1 cellular context compared by ENCODE assay signal in the genomic region with DNA sequence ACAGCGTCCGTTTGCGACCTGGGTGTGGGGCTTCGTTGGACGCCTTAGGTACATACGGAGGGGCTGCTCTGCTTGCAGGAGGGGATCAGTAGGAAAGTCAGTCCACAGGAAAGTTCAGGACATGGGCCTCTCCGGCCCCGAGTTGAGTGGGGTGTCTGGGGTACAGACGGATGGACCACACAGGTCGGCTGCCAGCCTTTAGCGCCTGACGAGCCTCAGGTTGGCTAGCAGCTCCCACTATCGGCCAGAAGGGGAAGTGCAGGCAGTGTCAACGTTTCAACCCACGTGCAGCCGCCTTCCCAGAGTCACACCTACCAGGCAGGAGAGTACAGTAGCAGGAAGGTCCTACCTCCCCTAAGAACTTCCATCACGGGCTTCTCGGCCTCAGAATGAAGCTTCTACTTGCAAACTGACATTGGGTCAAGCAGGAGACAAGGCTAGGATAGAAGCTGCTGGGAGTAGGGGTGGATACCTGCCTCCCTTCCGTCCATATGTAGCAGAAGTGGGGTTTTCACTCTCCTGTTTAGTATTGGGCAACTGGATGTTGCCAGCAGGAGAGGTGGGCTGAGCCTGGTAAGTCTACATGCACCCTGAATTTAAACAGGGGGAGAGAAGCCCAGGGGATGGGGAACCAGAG.
TF ChIP-seq lines count a peak whose summit lies in the region.

No MANE protein-coding gene starts in this region.

TF ChIP-seq in IMR-90, 13 proteins besides CTCF, POLR2A, EP300 and RAD21 (continued from another document):
- TF ChIP-seq, protein P1, sequence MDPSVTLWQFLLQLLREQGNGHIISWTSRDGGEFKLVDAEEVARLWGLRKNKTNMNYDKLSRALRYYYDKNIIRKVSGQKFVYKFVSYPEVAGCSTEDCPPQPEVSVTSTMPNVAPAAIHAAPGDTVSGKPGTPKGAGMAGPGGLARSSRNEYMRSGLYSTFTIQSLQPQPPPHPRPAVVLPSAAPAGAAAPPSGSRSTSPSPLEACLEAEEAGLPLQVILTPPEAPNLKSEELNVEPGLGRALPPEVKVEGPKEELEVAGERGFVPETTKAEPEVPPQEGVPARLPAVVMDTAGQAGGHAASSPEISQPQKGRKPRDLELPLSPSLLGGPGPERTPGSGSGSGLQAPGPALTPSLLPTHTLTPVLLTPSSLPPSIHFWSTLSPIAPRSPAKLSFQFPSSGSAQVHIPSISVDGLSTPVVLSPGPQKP (IDR thresholded peaks at IDR 0.05; ENCODE audit: borderline replicate concordance, low read depth, low read length): no peak
- TF ChIP-seq NFE2L2 (IDR thresholded peaks at IDR 0.05; ENCODE audit: low read depth, low read length): no peak
- TF ChIP-seq, protein P2, sequence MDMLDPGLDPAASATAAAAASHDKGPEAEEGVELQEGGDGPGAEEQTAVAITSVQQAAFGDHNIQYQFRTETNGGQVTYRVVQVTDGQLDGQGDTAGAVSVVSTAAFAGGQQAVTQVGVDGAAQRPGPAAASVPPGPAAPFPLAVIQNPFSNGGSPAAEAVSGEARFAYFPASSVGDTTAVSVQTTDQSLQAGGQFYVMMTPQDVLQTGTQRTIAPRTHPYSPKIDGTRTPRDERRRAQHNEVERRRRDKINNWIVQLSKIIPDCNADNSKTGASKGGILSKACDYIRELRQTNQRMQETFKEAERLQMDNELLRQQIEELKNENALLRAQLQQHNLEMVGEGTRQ (IDR thresholded peaks at IDR 0.05; ENCODE audit: low read depth, low read length): peak; percentile 77
- no peak for TF ChIP-seq MAFK (IDR thresholded peaks at IDR 0.05; ENCODE audit: low read depth, low read length)
- TF ChIP-seq SMC3 (IDR thresholded peaks at IDR 0.05; ENCODE audit: low read depth, low read length): peak; percentile 60
- TF ChIP-seq CHD1 (IDR thresholded peaks at IDR 0.05; ENCODE audit: low read depth, low read length): no peak
- peak; percentile 94 for TF ChIP-seq MXI1 (IDR thresholded peaks at IDR 0.05; ENCODE audit: borderline replicate concordance, low read depth, low read length)
- no peak for TF ChIP-seq MAZ (IDR thresholded peaks at IDR 0.05; ENCODE audit: borderline replicate concordance, low read depth, low read length)
- TF ChIP-seq BHLHE40 (IDR thresholded peaks at IDR 0.05; ENCODE audit: low read depth, low read length): peak; percentile 86
- no peak for TF ChIP-seq FOS (IDR thresholded peaks at IDR 0.05; ENCODE audit: low read depth, low read length)
- no peak for TF ChIP-seq CEBPB (IDR thresholded peaks at IDR 0.05; ENCODE audit: low read depth, low read length)
- no peak for TF ChIP-seq RFX5 (IDR thresholded peaks at IDR 0.05; ENCODE audit: low read depth, low read length)
